In genomic region chr10:1661861-1662260, GRCh38 we compare ENCODE assay signal across 13 cellular contexts.
DNase-seq lines count a peak whose midpoint lies in the region; ATAC-seq lines count a peak whose summit lies in the region.
"Had no signal": no experiment of that assay in that cellular context is flagged by ENCODE, and none has a peak within 500 bp of the region (broad histone marks: within the 10 kb centered on the region; RNA-seq: fewer than 3 reads in every experiment).

No MANE protein-coding gene starts in this region.

- no peaks in the 10 kb centered on the region for H3K36me3 Mint-ChIP-seq in stimulated activated naive CD8-positive, alpha-beta T cell treated with anti-CD3 and anti-CD28 coated beads, Interleukin-15, Interleukin-2, amounts not matched to agents 100 ng/mL and 50 ng/mL, for 24 hours (ENCODE audit: low read depth)
- H3K36me3 Mint-ChIP-seq: brain, neural progenitor cell had no signal

- H3K9me3 Mint-ChIP-seq in stimulated activated naive CD8-positive, alpha-beta T cell treated with anti-CD3 and anti-CD28 coated beads, Interleukin-15, Interleukin-2, amounts not matched to agents 100 ng/mL and 50 ng/mL, for 24 hours: no peaks in the 10 kb centered on the region

- peak; percentile 76 for ATAC-seq in HG02588 (IDR thresholded peaks at IDR 0.05; ENCODE audit: unreplicated experiment)
- peak; percentile 65 for ATAC-seq in HG03558 (IDR thresholded peaks at IDR 0.05; ENCODE audit: extremely low read depth, unreplicated experiment)

- H3K4me3 Mint-ChIP-seq in stimulated activated naive CD8-positive, alpha-beta T cell treated with anti-CD3 and anti-CD28 coated beads, Interleukin-15, Interleukin-2, amounts not matched to agents 100 ng/mL and 50 ng/mL, for 24 hours: no peak overlapping the region
- H3K4me3 Mint-ChIP-seq: brain, neural progenitor cell had no signal

- peak; percentile 40 for DNase-seq in NCI-H1436 (lab: John Stamatoyannopoulos, UW)
- DNase-seq in NCI-H1436 treated with DMSO at 0.1 percent for 48 hours (lab: John Stamatoyannopoulos, UW): no peak
- DNase-seq in islet precursor cell: no peak
- no peak for DNase-seq in anterior cingulate cortex (lab: John Stamatoyannopoulos, UW)
- no peak for DNase-seq in NCI-H446 treated with DMSO at 0.1 percent for 48 hours (lab: John Stamatoyannopoulos, UW)
- DNase-seq: EL; stimulated activated CD4-positive, alpha-beta T cell treated with anti-CD3 and anti-CD28 coated beads, Interleukin-4, amount 100 ng/mL, for 1 hour; testis had no signal

- H3K4me1 Mint-ChIP-seq in stimulated activated naive CD8-positive, alpha-beta T cell treated with anti-CD3 and anti-CD28 coated beads, Interleukin-15, Interleukin-2, amounts not matched to agents 100 ng/mL and 50 ng/mL, for 24 hours (ENCODE audit: low read depth): peaks cover 12% of the 10 kb centered on the region

- H3K27me3 Mint-ChIP-seq in stimulated activated naive CD8-positive, alpha-beta T cell treated with anti-CD3 and anti-CD28 coated beads, Interleukin-15, Interleukin-2, amounts not matched to agents 100 ng/mL and 50 ng/mL, for 24 hours: peaks cover 28% of the 10 kb centered on the region

- H3K27ac Mint-ChIP-seq in stimulated activated naive CD8-positive, alpha-beta T cell treated with anti-CD3 and anti-CD28 coated beads, Interleukin-15, Interleukin-2, amounts not matched to agents 100 ng/mL and 50 ng/mL, for 24 hours: peak overlapping the region; percentile 36
- H3K27ac Mint-ChIP-seq: brain, neural progenitor cell had no signal
